9 cellular contexts compared by ENCODE assay signal in the genomic region with DNA sequence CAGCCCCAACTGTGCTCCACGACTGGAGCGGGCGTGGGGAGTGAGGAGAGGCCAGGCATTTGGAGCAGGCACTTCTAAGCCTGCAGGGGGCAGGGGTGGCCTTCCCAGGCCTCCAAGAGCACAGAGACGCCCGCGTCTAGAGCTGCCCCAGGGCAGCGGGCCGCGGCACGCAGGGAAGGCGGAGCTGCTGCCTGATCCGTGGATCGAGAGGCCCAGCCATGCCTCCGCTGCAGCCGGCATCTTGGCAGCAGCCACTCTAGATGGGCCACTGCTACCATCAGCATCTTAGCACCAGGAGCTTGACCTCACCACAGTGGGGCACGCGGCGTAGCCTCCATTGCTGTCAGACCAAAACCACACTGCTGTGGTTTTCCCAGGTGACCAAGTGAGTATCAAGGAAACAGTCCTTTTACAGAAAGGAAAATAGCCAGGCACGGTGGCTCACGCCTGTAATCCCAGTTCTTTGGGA. TPM values are rescaled to one million over a fixed set of nuclear protein-coding genes. Genes with fewer than 3 reads are reported as not detected.
DNase-seq lines count a peak whose midpoint lies in the region; ATAC-seq and TF ChIP-seq lines count a peak whose summit lies in the region.
"Had no signal": no experiment of that assay in that cellular context is flagged by ENCODE, and none has a peak within 500 bp of the region (broad histone marks: within the 10 kb centered on the region; RNA-seq: fewer than 3 reads in every experiment).

No MANE protein-coding gene starts in this region.

- TF ChIP-seq CTCF in CD4-positive, alpha-beta T cell (IDR thresholded peaks at IDR 0.05): peak; percentile 30
- TF ChIP-seq CTCF in HL-60 (IDR thresholded peaks at IDR 0.05; ENCODE audit: insufficient read depth, low read length) (peak; percentile 75), WERI-Rb-1 (IDR thresholded peaks at IDR 0.05; ENCODE audit: low read depth, low read length) (peak; percentile 98)

- intact Hi-C loops in CD4-positive, alpha-beta T cell (cut with DNase I, micrococcal nuclease): loop anchor here in 1 of 2 experiments (2.0 kb wide), 1 partner anchor 106 kb away; no protein-coding TSS in a partner anchor

- peak; percentile 85 for ATAC-seq in CD4-positive, alpha-beta T cell (ENCODE audit: poor library complexity)
- peak; percentile 72 for ATAC-seq in effector memory CD8-positive, alpha-beta T cell (replicated peaks)
- peak; percentile 93 for ATAC-seq in memory B cell (ENCODE audit: low read depth)
- ATAC-seq in stimulated activated naive CD8-positive, alpha-beta T cell treated with anti-CD3 and anti-CD28 coated beads, Interleukin-15, Interleukin-2, amounts not matched to agents 100 U/mL and 50 U/mL, for 24 hours: peak; percentile 86
- ATAC-seq in HG03097 (IDR thresholded peaks at IDR 0.05; ENCODE audit: low FRiP score, unreplicated experiment): no peak

- no peaks in the 10 kb centered on the region for H3K9me3 ChIP-seq in CD4-positive, alpha-beta T cell (ENCODE audit: control insufficient read depth, low read length)
- H3K9me3 ChIP-seq in WERI-Rb-1 (ENCODE audit: severe bottlenecking): no peaks in the 10 kb centered on the region

- no peaks in the 10 kb centered on the region for H3K36me3 Mint-ChIP-seq in CD4-positive, alpha-beta T cell (ENCODE audit: low read depth)
- no peaks in the 10 kb centered on the region for H3K36me3 Mint-ChIP-seq in effector memory CD8-positive, alpha-beta T cell (ENCODE audit: insufficient read depth)
- peaks cover 3% of the 10 kb centered on the region for H3K36me3 Mint-ChIP-seq in memory B cell

- peaks cover 12% of the 10 kb centered on the region for H3K4me1 Mint-ChIP-seq in CD4-positive, alpha-beta T cell (ENCODE audit: low read depth)
- peaks cover 5 to 12% of the 10 kb centered on the region in 2 donors for H3K4me1 Mint-ChIP-seq in effector memory CD8-positive, alpha-beta T cell (ENCODE audit: low read depth in 2 of 2)
- peaks cover 8% of the 10 kb centered on the region for H3K4me1 Mint-ChIP-seq in memory B cell

- H3K4me3 ChIP-seq in HL-60 (replicated peaks; ENCODE audit: insufficient read depth, low read length) (peak overlapping the region; percentile 31), WERI-Rb-1 (ENCODE audit: low read depth, low read length) (no peak overlapping the region)

- CTCF ChIA-PET in CD4-positive, alpha-beta T cell (lab: Charles Lee): interaction anchor here (0.6 to 1.2 kb wide), 4 partner anchors 99 to 107 kb away, joined by 3 to 7 read pairs (median 3); no protein-coding TSS in a partner anchor

- H3K4me3 Mint-ChIP-seq in CD4-positive, alpha-beta T cell: no peak overlapping the region
- peak overlapping the region; percentile 27 to 36 for H3K4me3 Mint-ChIP-seq in effector memory CD8-positive, alpha-beta T cell
- H3K4me3 Mint-ChIP-seq in memory B cell: peak overlapping the region; percentile 37

- H3K27ac ChIP-seq in CD4-positive, alpha-beta T cell (ENCODE audit: low read depth, low read length): no peak overlapping the region
- H3K27ac ChIP-seq in HL-60 (replicated peaks) (no peak overlapping the region), WERI-Rb-1 (peak overlapping the region; percentile 13)

- no peaks in the 10 kb centered on the region for H3K9me3 Mint-ChIP-seq in CD4-positive, alpha-beta T cell
- H3K9me3 Mint-ChIP-seq in effector memory CD8-positive, alpha-beta T cell: no peaks in the 10 kb centered on the region
- H3K9me3 Mint-ChIP-seq in memory B cell: no peaks in the 10 kb centered on the region
- H3K9me3 Mint-ChIP-seq: IgD-negative memory B cell had no signal

- H3K27ac Mint-ChIP-seq in CD4-positive, alpha-beta T cell: no peak overlapping the region
- peak overlapping the region in 1 of 2 donors; percentile 49 for H3K27ac Mint-ChIP-seq in effector memory CD8-positive, alpha-beta T cell
- no peak overlapping the region for H3K27ac Mint-ChIP-seq in memory B cell

- H3K27me3 ChIP-seq in CD4-positive, alpha-beta T cell (ENCODE audit: control insufficient read depth, insufficient read depth, low read length): no peaks in the 10 kb centered on the region
- H3K27me3 ChIP-seq in HL-60 (ENCODE audit: insufficient read depth, poor library complexity, severe bottlenecking) (no peaks in the 10 kb centered on the region), WERI-Rb-1 (ENCODE audit: insufficient read depth, low read depth, severe bottlenecking) (no peaks in the 10 kb centered on the region)

- no peaks in the 10 kb centered on the region for H3K27me3 Mint-ChIP-seq in CD4-positive, alpha-beta T cell
- no peaks in the 10 kb centered on the region for H3K27me3 Mint-ChIP-seq in effector memory CD8-positive, alpha-beta T cell
- H3K27me3 Mint-ChIP-seq in memory B cell: no peaks in the 10 kb centered on the region
- H3K27me3 Mint-ChIP-seq: IgD-negative memory B cell had no signal

- POLR2A ChIA-PET in CD4-positive, alpha-beta T cell (lab: Charles Lee): no interaction called here

- peak in 5 of 10 experiments; percentile 17 to 37 (median 26) for DNase-seq in CD4-positive, alpha-beta T cell
- DNase-seq in HL-60 (ENCODE audit: low read depth in 1 of 2, low spot score in 1 of 2): peak; percentile 57 to 82
- peak; percentile 92 for DNase-seq in WERI-Rb-1
- no peak for DNase-seq in effector memory CD8-positive, alpha-beta T cell
- peak in 1 of 2 donors; percentile 34 for DNase-seq in memory B cell (ENCODE audit: low spot score in 2 of 2)
- peak; percentile 54 for DNase-seq in stimulated activated naive CD8-positive, alpha-beta T cell treated with anti-CD3 and anti-CD28 coated beads, Interleukin-15, Interleukin-2, amounts not matched to agents 100 U/mL and 50 U/mL, for 24 hours
- no peak for DNase-seq in NCI-H1105 treated with DMSO at 0.1 percent for 48 hours (lab: John Stamatoyannopoulos, UW)

- no peaks in the 10 kb centered on the region; the same call in 1 of the 2 replicates for H3K36me3 ChIP-seq in WERI-Rb-1

RNA-seq across cellular contexts. Expression of gene WDR45B, which starts 20.4 kb away (rescaled TPM):
- 10 to 100 TPM; 49.8 to 54.3 TPM for total RNA-seq in CD4-positive, alpha-beta T cell

RNA-seq across cellular contexts. Expression of gene RAB40B, which starts 29.8 kb away (rescaled TPM):
- 1 to 10 TPM; 1.6 to 2.0 TPM for total RNA-seq in CD4-positive, alpha-beta T cell

RNA-seq across cellular contexts. Expression of gene FN3KRP, which starts 47.8 kb away (rescaled TPM):
- 10 to 100 TPM; 30.6 to 31.2 TPM for total RNA-seq in CD4-positive, alpha-beta T cell

Comparison
In these comparisons a context has a peak if more than half of its experiments do, and no peak if none do; other contexts are left out.
1. DNase-seq: peak in HL-60 (2 of 2), WERI-Rb-1 (single experiment) and stimulated activated naive CD8-positive, alpha-beta T cell treated with anti-CD3 and anti-CD28 coated beads, Interleukin-15, Interleukin-2, amounts not matched to agents 100 U/mL and 50 U/mL, for 24 hours (single experiment); none in effector memory CD8-positive, alpha-beta T cell (0 of 3) and NCI-H1105 treated with DMSO at 0.1 percent for 48 hours (single experiment).
2. CTCF ChIP-seq: peak in every context shown above with its lines; median percentile 98 in WERI-Rb-1; 75 in HL-60; 30 in CD4-positive, alpha-beta T cell.